ENCODE assay signal across 11 cellular contexts in the genomic region with DNA sequence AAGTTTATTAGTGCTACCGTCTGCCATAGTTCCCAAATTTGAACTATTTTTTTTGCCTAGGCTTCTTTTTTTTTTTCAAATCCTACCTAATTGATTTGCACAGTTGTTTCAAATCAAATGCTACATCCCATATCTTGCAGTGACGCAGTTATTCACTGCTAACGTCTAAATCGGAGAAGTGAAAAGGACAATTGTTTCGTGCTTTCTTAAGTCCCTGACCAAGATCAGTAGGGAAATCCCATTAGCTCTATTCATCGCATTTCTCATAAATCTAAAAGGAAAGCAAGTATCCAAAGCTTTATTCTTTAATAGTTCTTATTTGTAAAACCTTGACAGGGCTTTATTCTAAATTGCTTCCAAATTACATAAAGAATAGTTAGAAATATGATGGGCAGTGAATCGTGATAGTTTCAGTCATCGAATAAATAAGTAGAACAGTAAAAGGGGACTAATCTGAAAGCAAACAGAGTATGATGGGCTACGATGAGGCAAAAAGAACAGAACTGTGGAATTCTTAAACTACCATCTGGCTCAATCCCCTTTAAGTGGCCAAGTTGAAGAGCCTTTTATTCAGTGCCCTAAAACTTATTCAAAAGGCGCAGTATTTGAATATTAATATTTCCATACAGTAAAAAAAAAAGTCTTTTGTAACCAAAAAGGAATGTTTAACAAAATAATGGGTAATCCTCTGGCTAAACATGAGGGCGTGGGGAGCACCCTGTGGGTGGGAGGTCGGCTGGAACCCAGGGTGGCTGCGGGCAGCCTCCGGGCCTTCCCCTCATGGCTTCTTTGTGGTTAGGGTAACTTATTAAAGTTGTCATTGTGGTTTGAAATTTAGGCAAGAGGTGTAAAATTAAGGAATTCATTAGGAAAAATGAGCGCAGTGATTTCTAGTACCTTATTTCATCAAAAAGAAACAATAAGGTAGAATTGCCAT. TPM values are rescaled to one million over a fixed set of nuclear protein-coding genes. Genes with fewer than 3 reads are reported as not detected.
DNase-seq lines count a peak whose midpoint lies in the region; ATAC-seq and TF ChIP-seq lines count a peak whose summit lies in the region.
"Had no signal": no experiment of that assay in that cellular context is flagged by ENCODE, and none has a peak within 500 bp of the region (broad histone marks: within the 10 kb centered on the region; RNA-seq: fewer than 3 reads in every experiment).

No MANE protein-coding gene starts in this region.

- WGBS in HUES64: 57% methylated on average over 14 of the region's 15 CpGs
- 49 to 65% (median 53%) methylated on average over 15 of the region's 15 CpGs for WGBS in psoas muscle, 3 donors

- H3K9ac ChIP-seq in BLaER1: no peak overlapping the region
- H3K9ac ChIP-seq in HUES64 (ENCODE audit: low read depth, low read length): no peak overlapping the region
- no peak overlapping the region for H3K9ac ChIP-seq in endocrine pancreas (ENCODE audit: control insufficient read depth, insufficient read depth, low read length)

- H4K20me1 ChIP-seq in BLaER1 (no peaks in the 10 kb centered on the region), PC-9 (ENCODE audit: insufficient read depth) (no peaks in the 10 kb centered on the region)

- H3K27me3 ChIP-seq in BLaER1 (no peaks in the 10 kb centered on the region), HUES64 (ENCODE audit: insufficient read depth, low read length) (no peaks in the 10 kb centered on the region), endocrine pancreas (ENCODE audit: control insufficient read depth, insufficient read depth, low read length) (no peaks in the 10 kb centered on the region), psoas muscle (ENCODE audit: insufficient read depth in 3 of 3, low read length in 2 of 3) (no peaks in the 10 kb centered on the region), PC-9 (ENCODE audit: insufficient read depth, low read depth) (no peaks in the 10 kb centered on the region)
- H3K27me3 ChIP-seq: stomach had no signal

- BruUV-seq in PC-9 (replicated peaks; lab: Mats Ljungman, UMichigan): no TSS peak

- no peak for DNase-seq in psoas muscle
- DNase-seq in NCI-H1092 (lab: John Stamatoyannopoulos, UW): no peak
- DNase-seq in head of caudate nucleus: no peak
- no peak for DNase-seq in PC-9
- DNase-seq in NCI-H526 treated with DMSO at 0.1 percent for 48 hours (lab: John Stamatoyannopoulos, UW): no peak
- DNase-seq: activated CD4-positive, alpha-beta T cell treated with anti-CD3 and anti-CD28 coated beads, Interleukin-2, amount 10 ng/mL, durations not matched to agents 24 days and 14 days; naive thymus-derived CD4-positive, alpha-beta T cell; stomach had no signal

- intact Hi-C loops in psoas muscle (cut with DNase I) (loop anchor here (2.0 to 5.0 kb wide), 2 partner anchors 52 to 209 kb away; no protein-coding TSS in a partner anchor), head of caudate nucleus (cut with DNase I) (loop anchor here (10.0 kb wide), 1 partner anchor 209 kb away; no protein-coding TSS in a partner anchor), PC-9 (cut with micrococcal nuclease; ENCODE audit: unreplicated experiment) (no loop called here)

- H3K9me3 ChIP-seq in BLaER1 (no peaks in the 10 kb centered on the region), HUES64 (ENCODE audit: insufficient read depth, low read depth, low read length) (no peaks in the 10 kb centered on the region), endocrine pancreas (ENCODE audit: control insufficient read depth, low read length) (no peaks in the 10 kb centered on the region), psoas muscle (no peaks in the 10 kb centered on the region), PC-9 (ENCODE audit: insufficient read depth, low read depth) (no peaks in the 10 kb centered on the region)
- H3K9me3 ChIP-seq: stomach had no signal

- H3K36me3 ChIP-seq in BLaER1 (no peaks in the 10 kb centered on the region), HUES64 (ENCODE audit: insufficient read depth, low read length) (no peaks in the 10 kb centered on the region), endocrine pancreas (ENCODE audit: control insufficient read depth, insufficient read depth, low read length) (no peaks in the 10 kb centered on the region), psoas muscle (ENCODE audit: insufficient read depth in 1 of 2, low read depth in 1 of 2) (no peaks in the 10 kb centered on the region), PC-9 (ENCODE audit: low read depth) (no peaks in the 10 kb centered on the region)
- H3K36me3 ChIP-seq: stomach had no signal

- no peak for ATAC-seq in psoas muscle
- ATAC-seq: naive thymus-derived CD4-positive, alpha-beta T cell had no signal

- H3K9me2 ChIP-seq in PC-9 (ENCODE audit: insufficient read depth): no peaks in the 10 kb centered on the region

- POLR2A ChIA-PET in PC-9 (lab: Charles Lee; ENCODE audit: unreplicated experiment): no interaction called here

- TF ChIP-seq CTCF in psoas muscle (IDR thresholded peaks at IDR 0.05): no peak
- no peak for TF ChIP-seq CTCF in PC-9 (conservative IDR thresholded peaks at IDR 0.05)

- CTCF ChIA-PET in PC-9 (lab: Charles Lee): no interaction called here

- H3K4me3 ChIP-seq in BLaER1: no peak overlapping the region
- H3K4me3 ChIP-seq in HUES64 (ENCODE audit: low read length): peak overlapping the region; percentile 32
- peak overlapping the region; percentile 31 for H3K4me3 ChIP-seq in endocrine pancreas (ENCODE audit: control insufficient read depth, insufficient read depth, low read length)
- peak overlapping the region; percentile 35 for H3K4me3 ChIP-seq in psoas muscle
- H3K4me3 ChIP-seq in PC-9: no peak overlapping the region
- H3K4me3 ChIP-seq: stomach had no signal

- H3K4me1 ChIP-seq in BLaER1: peaks cover 23% of the 10 kb centered on the region
- peaks cover 37% of the 10 kb centered on the region for H3K4me1 ChIP-seq in HUES64 (ENCODE audit: insufficient read depth, low read length)
- peaks cover 19% of the 10 kb centered on the region for H3K4me1 ChIP-seq in endocrine pancreas (ENCODE audit: control insufficient read depth, insufficient read depth, low read length)
- peaks cover 26% of the 10 kb centered on the region for H3K4me1 ChIP-seq in psoas muscle
- peaks cover 24% of the 10 kb centered on the region for H3K4me1 ChIP-seq in PC-9 (replicated peaks; ENCODE audit: insufficient read depth)

- H3K4me2 ChIP-seq in BLaER1 (0 out of 2 replicates have a peak overlapping the region, but pooled peaks have one; percentile 27), PC-9 (no peak overlapping the region)

- no peak overlapping the region for H2AFZ ChIP-seq in PC-9

- peaks cover 7% of the 10 kb centered on the region for H3F3A ChIP-seq in PC-9 (ENCODE audit: insufficient read depth, low read depth)

- H3K79me2 ChIP-seq in PC-9 (ENCODE audit: low read depth): no peaks in the 10 kb centered on the region

- H3K27ac ChIP-seq in BLaER1: no peak overlapping the region
- H3K27ac ChIP-seq in HUES64 (ENCODE audit: low read depth, low read length): peak overlapping the region; percentile 80
- peak overlapping the region; percentile 99 for H3K27ac ChIP-seq in psoas muscle
- no peak overlapping the region for H3K27ac ChIP-seq in PC-9

RNA-seq across cellular contexts. Expression of a gene that starts 3.0 kb away (rescaled TPM):
- polyA plus RNA-seq in HUES64 (2013, experiment 1 of 2): 38.0 TPM
- polyA plus RNA-seq in HUES64 (2013, experiment 2 of 2): 35.7 TPM
- total RNA-seq in psoas muscle (10 to 100 TPM; 53.1 to 61.1 (median 55.8) TPM), PC-9 (2021) (38.8 and 42.8 TPM in 2 replicates)
- 10 to 100 TPM in 2 of 3 donors, 1 to 10 TPM in 1; 8.1 to 29.2 (median 12.4) TPM for polyA plus RNA-seq in psoas muscle

Comparison
In these comparisons a context has a peak if more than half of its experiments do, and no peak if none do; other contexts are left out.
1. H3K27ac ChIP-seq: peak in HUES64 (single experiment) and psoas muscle (single experiment); none in BLaER1 (single experiment) and PC-9 (single experiment).
2. H3K4me3 ChIP-seq: peak in HUES64 (single experiment), endocrine pancreas (single experiment) and psoas muscle (single experiment); none in BLaER1 (single experiment) and PC-9 (single experiment).